Comparison of ENCODE assay signal across 13 cellular contexts in genomic region chr3:141049681-141050080, GRCh38. TPM values are rescaled to one million over a fixed set of nuclear protein-coding genes. Genes with fewer than 3 reads are reported as not detected.
A peak's percentile ranks its signal among the peaks of the same experiment; 100 is the strongest.
DNase-seq lines count a peak whose midpoint lies in the region; ATAC-seq and TF ChIP-seq lines count a peak whose summit lies in the region.
"Had no signal": no experiment of that assay in that cellular context is flagged by ENCODE, and none has a peak within 500 bp of the region (broad histone marks: within the 10 kb centered on the region; RNA-seq: fewer than 3 reads in every experiment).

No MANE protein-coding gene starts in this region.

- ATAC-seq in heart right ventricle (no peak), left ventricle myocardium superior (no peak), HG03025 (IDR thresholded peaks at IDR 0.05; ENCODE audit: low FRiP score, unreplicated experiment) (no peak), HG03159 (IDR thresholded peaks at IDR 0.05; ENCODE audit: unreplicated experiment) (no peak)
- ATAC-seq in stimulated activated naive CD8-positive, alpha-beta T cell treated with anti-CD3 and anti-CD28 coated beads, Interleukin-15, amount 100 ng/mL, for 72 hours, result peak; percentile 42
- ATAC-seq: natural killer cell treated with Interleukin-12 subunit alpha and Interleukin-12 subunit beta and Interleukin-15 and Interleukin-18, amount 100 ng/mL, for 72 hours had no signal

- no peak overlapping the region for H3K4me3 ChIP-seq in heart right ventricle
- no peak overlapping the region for H3K4me3 ChIP-seq in choroid plexus epithelial cell (ENCODE audit: low read depth, low read length)
- H3K4me3 ChIP-seq: SJSA1, upper lobe of left lung had no signal

- intact Hi-C loops in heart right ventricle (cut with DNase I), result loop anchor here in 7 of 10 donors (2.0 to 5.0 kb wide), 3 partner anchors 53 to 59 kb away; no protein-coding TSS in a partner anchor
- intact Hi-C loops in left ventricle myocardium superior (cut with micrococcal nuclease), result loop anchor here (10.0 kb wide), 1 partner anchor 55 kb away; no protein-coding TSS in a partner anchor

- no peaks in the 10 kb centered on the region for H3K9me3 ChIP-seq in heart right ventricle
- H3K9me3 ChIP-seq: SJSA1, upper lobe of left lung had no signal

- H3K9me3 Mint-ChIP-seq in stimulated activated naive CD8-positive, alpha-beta T cell treated with anti-CD3 and anti-CD28 coated beads, Interleukin-15, amount 100 ng/mL, for 72 hours, result no peaks in the 10 kb centered on the region
- H3K9me3 Mint-ChIP-seq: activated T-cell treated with anti-CD3 and anti-CD28 coated beads, Interleukin-2, amount 50 U/mL, for 24 hours; natural killer cell treated with Interleukin-12 subunit alpha and Interleukin-12 subunit beta and Interleukin-15 and Interleukin-18, amount 100 ng/mL, for 72 hours had no signal

- no peak overlapping the region for H3K4me3 Mint-ChIP-seq in stimulated activated naive CD8-positive, alpha-beta T cell treated with anti-CD3 and anti-CD28 coated beads, Interleukin-15, amount 100 ng/mL, for 72 hours

- no peak for DNase-seq in heart right ventricle
- no peak for DNase-seq in left ventricle myocardium superior
- DNase-seq in NCI-H146 treated with DMSO at 0.1 percent for 48 hours (lab: John Stamatoyannopoulos, UW; ENCODE audit: unreplicated experiment), result peak; percentile 19
- DNase-seq in choroid plexus epithelial cell (ENCODE audit: low read depth), result peak; percentile 8
- peak; percentile 17 to 24 for DNase-seq in stimulated activated naive CD8-positive, alpha-beta T cell treated with anti-CD3 and anti-CD28 coated beads, Interleukin-15, amount 100 ng/mL, for 72 hours
- no peak for DNase-seq in caudate nucleus (lab: John Stamatoyannopoulos, UW)
- DNase-seq: activated T-cell treated with anti-CD3 and anti-CD28 coated beads, Interleukin-2, amount 50 U/mL, for 24 hours; cortex of kidney; upper lobe of left lung had no signal

- peaks cover 36% of the 10 kb centered on the region for H3K4me1 Mint-ChIP-seq in stimulated activated naive CD8-positive, alpha-beta T cell treated with anti-CD3 and anti-CD28 coated beads, Interleukin-15, amount 100 ng/mL, for 72 hours

- peaks cover 0 to 22% (median 16%) of the 10 kb centered on the region in 9 donors for H3K4me1 ChIP-seq in heart right ventricle

- no peaks in the 10 kb centered on the region for H3K36me3 ChIP-seq in heart right ventricle
- H3K36me3 ChIP-seq: SJSA1, upper lobe of left lung had no signal

- TF ChIP-seq CTCF in heart right ventricle (IDR thresholded peaks at IDR 0.05) (peak in 6 of 9 donors; percentile 15 to 30 (median 22)), choroid plexus epithelial cell (conservative IDR thresholded peaks at IDR 0.05; ENCODE audit: low read depth, low read length) (peak; percentile 25)

- no peak overlapping the region for H3K27ac Mint-ChIP-seq in stimulated activated naive CD8-positive, alpha-beta T cell treated with anti-CD3 and anti-CD28 coated beads, Interleukin-15, amount 100 ng/mL, for 72 hours
- H3K27ac Mint-ChIP-seq: activated T-cell treated with anti-CD3 and anti-CD28 coated beads, Interleukin-2, amount 50 U/mL, for 24 hours; natural killer cell treated with Interleukin-12 subunit alpha and Interleukin-12 subunit beta and Interleukin-15 and Interleukin-18, amount 100 ng/mL, for 72 hours had no signal

- WGBS in heart right ventricle, 2 donors, result 39 to 46% methylated on average over 2 of the region's 2 CpGs

- H3K27me3 ChIP-seq in heart right ventricle, result peaks cover 0 to 72% (median 25%) of the 10 kb centered on the region in 7 donors

- H3K27ac ChIP-seq in heart right ventricle (no peak overlapping the region), caudate nucleus (ENCODE audit: low read depth, low read length) (no peak overlapping the region)
- H3K27ac ChIP-seq: SJSA1, upper lobe of left lung had no signal

- H3K27me3 Mint-ChIP-seq in stimulated activated naive CD8-positive, alpha-beta T cell treated with anti-CD3 and anti-CD28 coated beads, Interleukin-15, amount 100 ng/mL, for 72 hours, result peaks cover 78% of the 10 kb centered on the region

RNA-seq across cellular contexts. Expression of gene SPSB4, which starts 1.5 kb away (rescaled TPM):
- total RNA-seq in heart right ventricle, result 1 to 10 TPM; 2.1 to 8.7 (median 4.7) TPM
- polyA plus RNA-seq in heart right ventricle, result 1 to 10 TPM; 2.1 to 2.3 TPM
- total RNA-seq in left ventricle myocardium superior, result 5.3 TPM
- total RNA-seq: natural killer cell treated with Interleukin-12 subunit alpha and Interleukin-12 subunit beta and Interleukin-15 and Interleukin-18, amount 100 ng/mL, for 72 hours had no signal

Comparison
In these comparisons a context has a peak if more than half of its experiments do, and no peak if none do; other contexts are left out.
1. DNase-seq: peak in NCI-H146 treated with DMSO at 0.1 percent for 48 hours (single experiment), choroid plexus epithelial cell (single experiment) and stimulated activated naive CD8-positive, alpha-beta T cell treated with anti-CD3 and anti-CD28 coated beads, Interleukin-15, amount 100 ng/mL, for 72 hours (2 of 2); none in heart right ventricle (0 of 2), left ventricle myocardium superior (single experiment) and caudate nucleus (0 of 61).